21 cellular contexts compared by ENCODE assay signal in genomic region chr9:106829666-106830408, GRCh38. TPM values are rescaled to one million over a fixed set of nuclear protein-coding genes. Genes with fewer than 3 reads are reported as not detected.
DNase-seq lines count a peak whose midpoint lies in the region; ATAC-seq and TF ChIP-seq lines count a peak whose summit lies in the region.
"Had no signal": no experiment of that assay in that cellular context is flagged by ENCODE, and none has a peak within 500 bp of the region (broad histone marks: within the 10 kb centered on the region; RNA-seq: fewer than 3 reads in every experiment).

No MANE protein-coding gene starts in this region.

- no peaks in the 10 kb centered on the region for H3K36me3 ChIP-seq in adipocyte (ENCODE audit: control insufficient read depth, insufficient read depth, low read length, severe bottlenecking)
- no peaks in the 10 kb centered on the region for H3K36me3 ChIP-seq in esophagus squamous epithelium
- H3K36me3 ChIP-seq in lower lobe of right lung, result no peaks in the 10 kb centered on the region
- no peaks in the 10 kb centered on the region for H3K36me3 ChIP-seq in smooth muscle cell (ENCODE audit: low read depth)
- no peaks in the 10 kb centered on the region for H3K36me3 ChIP-seq in WERI-Rb-1
- H3K36me3 ChIP-seq: tibial artery had no signal

- 56 to 70% methylated on average over 2 of the region's 2 CpGs for WGBS in esophagus squamous epithelium, 2 donors
- 81% methylated on average over 2 of the region's 2 CpGs for WGBS in smooth muscle cell (ENCODE audit: low lambda C conversion rate)

- no peak overlapping the region for H3K4me2 ChIP-seq in smooth muscle cell

- no peaks in the 10 kb centered on the region for H4K20me1 ChIP-seq in smooth muscle cell (ENCODE audit: low read depth)

- H3K9me3 ChIP-seq in adipocyte (ENCODE audit: control insufficient read depth, low read length), result peaks cover 4% of the 10 kb centered on the region
- no peaks in the 10 kb centered on the region for H3K9me3 ChIP-seq in esophagus squamous epithelium
- no peaks in the 10 kb centered on the region for H3K9me3 ChIP-seq in lower lobe of right lung
- H3K9me3 ChIP-seq in smooth muscle cell (replicated peaks; ENCODE audit: low read depth), result peaks cover 9% of the 10 kb centered on the region
- H3K9me3 ChIP-seq in WERI-Rb-1 (ENCODE audit: severe bottlenecking), result no peaks in the 10 kb centered on the region

- H3K79me2 ChIP-seq in smooth muscle cell (ENCODE audit: low read depth), result no peaks in the 10 kb centered on the region

- ATAC-seq in lower lobe of right lung, result no peak
- ATAC-seq: activated naive CD8-positive, alpha-beta T cell treated with anti-CD3 and anti-CD28 coated beads, Interleukin-2, amount 50 U/mL, for 24 hours; CD8-positive, alpha-beta T cell; natural killer cell; stimulated activated effector memory CD8-positive, alpha-beta T cell treated with anti-CD3 and anti-CD28 coated beads, Interleukin-12 subunit alpha, Interleukin-12 subunit beta, amount 100 ng/mL, for 72 hours had no signal

- H3K9ac ChIP-seq in adipocyte (ENCODE audit: low read length) (no peak overlapping the region), smooth muscle cell (ENCODE audit: low read depth) (no peak overlapping the region)

- no peaks in the 10 kb centered on the region for H3K27me3 ChIP-seq in adipocyte (replicated peaks; ENCODE audit: control insufficient read depth, insufficient read depth, low read length)
- H3K27me3 ChIP-seq in esophagus squamous epithelium, result no peaks in the 10 kb centered on the region
- H3K27me3 ChIP-seq in lower lobe of right lung (ENCODE audit: low read depth), result no peaks in the 10 kb centered on the region
- H3K27me3 ChIP-seq in smooth muscle cell (ENCODE audit: low read depth), result no peaks in the 10 kb centered on the region
- no peaks in the 10 kb centered on the region for H3K27me3 ChIP-seq in WERI-Rb-1 (ENCODE audit: insufficient read depth, low read depth, severe bottlenecking)
- H3K27me3 ChIP-seq: tibial artery had no signal

- H3F3A ChIP-seq in smooth muscle cell (ENCODE audit: low read depth), result no peaks in the 10 kb centered on the region

- peak overlapping the region; percentile 11 for H2AFZ ChIP-seq in smooth muscle cell (ENCODE audit: low read depth)

- DNase-seq in adipocyte (ENCODE audit: low read depth) (peak; percentile 70), esophagus squamous epithelium (lab: John Stamatoyannopoulos, UW) (no peak), lower lobe of right lung (no peak), smooth muscle cell (lab: John Stamatoyannopoulos, UW; ENCODE audit: unreplicated experiment) (no peak), T-helper 9 cell (no peak), WERI-Rb-1 (no peak), mesenteric fat pad (ENCODE audit: low spot score) (no peak)
- DNase-seq: activated CD4-positive, alpha-beta T cell treated with anti-CD3 and anti-CD28 coated beads for 48 hours; activated CD8-positive, alpha-beta memory T cell treated with anti-CD3 and anti-CD28 coated beads, Interleukin-2, amount 50 U/mL, for 4 hours; activated naive CD8-positive, alpha-beta T cell treated with anti-CD3 and anti-CD28 coated beads, Interleukin-2, amount 50 U/mL, for 24 hours; CD8-positive, alpha-beta T cell; DMS79 treated with DMSO at 0.1 percent for 48 hours; dorsolateral prefrontal cortex; HFFc6; natural killer cell; NCI-H187; NCI-H226; SHP77 treated with DMSO at 0.1 percent for 48 hours; tibial artery had no signal

- no peak for TF ChIP-seq POLR2A in esophagus squamous epithelium (IDR thresholded peaks at IDR 0.05)

- H3K4me1 ChIP-seq in adipocyte (ENCODE audit: control insufficient read depth, insufficient read depth, low read length) (peaks cover 7% of the 10 kb centered on the region), esophagus squamous epithelium (peaks cover 4 to 21% (median 11%) of the 10 kb centered on the region in 3 donors), lower lobe of right lung (no peaks in the 10 kb centered on the region), smooth muscle cell (ENCODE audit: low read depth) (no peaks in the 10 kb centered on the region)

- H3K4me3 ChIP-seq in adipocyte (ENCODE audit: low read length), result no peak overlapping the region
- H3K4me3 ChIP-seq in esophagus squamous epithelium, result no peak overlapping the region
- H3K4me3 ChIP-seq in lower lobe of right lung, result no peak overlapping the region
- no peak overlapping the region for H3K4me3 ChIP-seq in smooth muscle cell
- H3K4me3 ChIP-seq in WERI-Rb-1 (ENCODE audit: low read depth, low read length), result no peak overlapping the region
- H3K4me3 ChIP-seq: dorsolateral prefrontal cortex, lung, tibial artery had no signal

- intact Hi-C loops in esophagus squamous epithelium (cut with DNase I), result no loop called here
- intact Hi-C loops in lower lobe of right lung (cut with DNase I), result no loop called here

- peak overlapping the region in 3 of 4 donors; percentile 36 to 53 (median 49) for H3K27ac ChIP-seq in esophagus squamous epithelium
- peak overlapping the region; percentile 24 for H3K27ac ChIP-seq in lower lobe of right lung
- peak overlapping the region; percentile 54 for H3K27ac ChIP-seq in smooth muscle cell (ENCODE audit: low read depth)
- H3K27ac ChIP-seq in WERI-Rb-1, result no peak overlapping the region
- H3K27ac ChIP-seq: dorsolateral prefrontal cortex, tibial artery had no signal

- no peak for TF ChIP-seq CTCF in esophagus squamous epithelium (IDR thresholded peaks at IDR 0.05)
- no peak for TF ChIP-seq CTCF in lower lobe of right lung (IDR thresholded peaks at IDR 0.05)
- no peak for TF ChIP-seq CTCF in smooth muscle cell (IDR thresholded peaks at IDR 0.05; ENCODE audit: borderline replicate concordance, insufficient read depth, poor library complexity, severe bottlenecking)
- TF ChIP-seq CTCF in WERI-Rb-1 (IDR thresholded peaks at IDR 0.05; ENCODE audit: low read depth, low read length), result no peak

RNA-seq across cellular contexts. Expression of gene ZNF462, which starts 33.1 kb away (rescaled TPM):
- total RNA-seq in esophagus squamous epithelium (10 to 100 TPM; 17.8 to 22.3 (median 21.4) TPM), lower lobe of right lung (24.4 TPM), smooth muscle cell (29.9 and 32.2 TPM in 2 replicates), mesenteric fat pad (45.2 TPM)
- 9.1 and 9.3 TPM in 2 replicates for polyA plus RNA-seq in smooth muscle cell
- total RNA-seq: CD8-positive, alpha-beta T cell had no signal
